Comparison of ENCODE assay signal across 1 cellular context in genomic region chr1:34262023-34262422, GRCh38.
TF ChIP-seq lines count a peak whose summit lies in the region.

No MANE protein-coding gene starts in this region.

TF ChIP-seq in H1, 55 proteins besides CTCF, POLR2A, EP300 and RAD21 (continued from another document):
- TF ChIP-seq SUZ12 (IDR thresholded peaks at IDR 0.05; ENCODE audit: low read length) (no peak), CBX8 (IDR thresholded peaks at IDR 0.05; ENCODE audit: borderline replicate concordance, low read depth, low read length) (no peak), GABPA (IDR thresholded peaks at IDR 0.05; ENCODE audit: borderline replicate concordance, insufficient read depth, low read length) (no peak)
